ENCODE assay signal across 10 cellular contexts in the genomic region with DNA sequence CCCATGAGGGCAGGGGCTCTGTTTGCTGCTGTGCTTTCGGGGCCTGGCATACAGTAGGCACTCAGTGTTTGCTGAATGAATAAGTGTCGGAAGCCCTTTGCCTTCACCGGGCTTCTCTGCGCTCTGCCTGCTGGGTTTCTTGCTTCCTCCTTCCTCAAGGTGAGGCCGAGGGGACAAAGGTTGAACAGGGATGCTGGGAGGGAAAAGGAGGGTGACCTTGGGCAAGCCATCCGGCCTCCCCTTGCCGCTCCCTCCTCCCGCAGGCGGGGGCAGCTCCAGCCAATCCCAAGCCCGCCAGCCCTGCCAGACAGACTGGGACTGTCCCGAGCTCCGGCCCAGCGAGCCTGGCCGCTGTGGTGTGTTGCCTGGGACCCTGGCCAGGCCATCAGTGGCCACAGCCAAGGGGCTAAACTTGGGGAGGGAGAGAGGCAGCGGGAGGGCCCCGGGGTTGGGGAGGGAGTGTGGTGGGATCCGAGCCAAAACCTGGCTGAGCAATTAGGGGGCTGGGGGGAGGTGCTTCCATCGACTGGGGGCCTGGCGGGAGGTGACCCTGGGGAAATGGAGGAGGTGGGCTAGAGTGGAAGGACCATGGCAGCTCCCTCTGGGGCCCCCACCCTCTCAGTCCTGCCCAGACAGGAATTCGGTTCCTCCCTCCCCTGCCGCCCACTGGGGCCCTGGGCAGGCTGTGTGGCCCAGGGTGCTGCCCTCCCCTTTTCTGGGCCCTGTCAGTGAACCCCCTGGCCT. TPM values are rescaled to one million over a fixed set of nuclear protein-coding genes. Genes with fewer than 3 reads are reported as not detected.
DNase-seq lines count a peak whose midpoint lies in the region; ATAC-seq and TF ChIP-seq lines count a peak whose summit lies in the region.
"Had no signal": no experiment of that assay in that cellular context is flagged by ENCODE, and none has a peak within 500 bp of the region (broad histone marks: within the 10 kb centered on the region; RNA-seq: fewer than 3 reads in every experiment).

No MANE protein-coding gene starts in this region.

- H3K27ac Mint-ChIP-seq in activated naive CD4-positive, alpha-beta T cell treated with anti-CD3 and anti-CD28 coated beads, Interleukin-2, amount 50 U/mL, for 72 hours, result no peak overlapping the region

- TF ChIP-seq CTCF in smooth muscle cell (IDR thresholded peaks at IDR 0.05; ENCODE audit: borderline replicate concordance, insufficient read depth, poor library complexity, severe bottlenecking) (no peak), GM10266 (IDR thresholded peaks at IDR 0.05; ENCODE audit: control insufficient read depth, insufficient read depth, low read depth, missing control alignments) (no peak)

- H3F3A ChIP-seq in smooth muscle cell (ENCODE audit: low read depth), result no peaks in the 10 kb centered on the region

- H3K9ac ChIP-seq in HUES48 (ENCODE audit: low read depth, low read length), result peak overlapping the region; percentile 92
- H3K9ac ChIP-seq in duodenal mucosa (ENCODE audit: low read depth in 1 of 2, low read length in 2 of 2), result peak overlapping the region; percentile 54 to 59
- H3K9ac ChIP-seq in smooth muscle cell (ENCODE audit: low read depth), result no peak overlapping the region

- 26% methylated on average over 19 of the region's 21 CpGs for WGBS in smooth muscle cell (ENCODE audit: low lambda C conversion rate)

- peak; percentile 62 for DNase-seq in left lobe of liver (ENCODE audit: low spot score)
- no peak for DNase-seq in smooth muscle cell (lab: John Stamatoyannopoulos, UW; ENCODE audit: unreplicated experiment)
- DNase-seq in mesenteric fat pad (ENCODE audit: low spot score), result no peak
- DNase-seq in activated naive CD4-positive, alpha-beta T cell treated with anti-CD3 and anti-CD28 coated beads, Interleukin-2, amount 50 U/mL, for 72 hours (ENCODE audit: low spot score in 2 of 2), result no peak
- no peak for DNase-seq in GM10266 (ENCODE audit: extremely low spot score)
- no peak for DNase-seq in LoVo (ENCODE audit: low spot score)
- DNase-seq: NCI-H1105 had no signal

- H3K4me2 ChIP-seq in smooth muscle cell, result peak overlapping the region; percentile 99

- H3K4me3 ChIP-seq in HUES48 (ENCODE audit: low read depth, low read length) (peak overlapping the region; percentile 65), duodenal mucosa (ENCODE audit: low read depth in 1 of 2, low read length in 2 of 2) (peak overlapping the region; percentile 46 to 55), smooth muscle cell (peak overlapping the region; percentile 27)
- H3K4me3 ChIP-seq: HAP-1 had no signal

- H3K27me3 ChIP-seq in HUES48 (ENCODE audit: control insufficient read depth, insufficient read depth, low read length) (0 out of 2 replicates have a peak, but pooled peaks cover 3% of the 10 kb centered on the region), duodenal mucosa (ENCODE audit: control insufficient read depth in 1 of 2, insufficient read depth in 2 of 2, low read length in 2 of 2) (no peaks in the 10 kb centered on the region), smooth muscle cell (ENCODE audit: low read depth) (no peaks in the 10 kb centered on the region)

- H3K27ac ChIP-seq in HUES48 (ENCODE audit: low read depth, low read length), result peak overlapping the region; percentile 99
- H3K27ac ChIP-seq in duodenal mucosa (ENCODE audit: low read depth, low read length), result peak overlapping the region; percentile 65
- H3K27ac ChIP-seq in smooth muscle cell (ENCODE audit: low read depth), result peak overlapping the region; percentile 29

- H3K9me3 ChIP-seq in HUES48 (ENCODE audit: control insufficient read depth, insufficient read depth, low read length) (no peaks in the 10 kb centered on the region), duodenal mucosa (ENCODE audit: control insufficient read depth in 1 of 2, low read length in 2 of 2) (no peaks in the 10 kb centered on the region), smooth muscle cell (replicated peaks; ENCODE audit: low read depth) (no peaks in the 10 kb centered on the region)
- H3K9me3 ChIP-seq: HAP-1 had no signal

- no peaks in the 10 kb centered on the region for H3K36me3 Mint-ChIP-seq in activated naive CD4-positive, alpha-beta T cell treated with anti-CD3 and anti-CD28 coated beads, Interleukin-2, amount 50 U/mL, for 72 hours

- H3K4me1 ChIP-seq in HUES48 (ENCODE audit: control insufficient read depth, insufficient read depth, low read length) (peaks cover 27% of the 10 kb centered on the region), duodenal mucosa (ENCODE audit: control insufficient read depth in 1 of 2, insufficient read depth in 2 of 2, low read length in 2 of 2) (peaks cover 43 to 58% of the 10 kb centered on the region in 2 donors), smooth muscle cell (ENCODE audit: low read depth) (peaks cover 37% of the 10 kb centered on the region)

- peak overlapping the region; percentile 16 for H2AFZ ChIP-seq in smooth muscle cell (ENCODE audit: low read depth)

- peaks cover 6% of the 10 kb centered on the region for H4K20me1 ChIP-seq in smooth muscle cell (ENCODE audit: low read depth)

- H3K79me2 ChIP-seq in smooth muscle cell (ENCODE audit: low read depth), result no peaks in the 10 kb centered on the region

- H3K36me3 ChIP-seq in HUES48 (ENCODE audit: control insufficient read depth, insufficient read depth, low read length) (no peaks in the 10 kb centered on the region), duodenal mucosa (ENCODE audit: control insufficient read depth in 1 of 2, insufficient read depth in 2 of 2, low read length in 2 of 2) (no peaks in the 10 kb centered on the region), smooth muscle cell (ENCODE audit: low read depth) (no peaks in the 10 kb centered on the region)
- H3K36me3 ChIP-seq: HAP-1 had no signal

- ATAC-seq in left lobe of liver, result peak; percentile 63
- ATAC-seq in activated naive CD4-positive, alpha-beta T cell treated with anti-CD3 and anti-CD28 coated beads, Interleukin-2, amount 50 U/mL, for 72 hours, result no peak

- no peaks in the 10 kb centered on the region for H3K9me3 Mint-ChIP-seq in activated naive CD4-positive, alpha-beta T cell treated with anti-CD3 and anti-CD28 coated beads, Interleukin-2, amount 50 U/mL, for 72 hours

RNA-seq across cellular contexts. Expression of a gene that starts 3.3 kb away (rescaled TPM):
- total RNA-seq in left lobe of liver (0.23 TPM), smooth muscle cell (5.5 and 8.5 TPM in 2 replicates), mesenteric fat pad (0.58 TPM)
- polyA plus RNA-seq in smooth muscle cell, result 8.3 and 8.7 TPM in 2 replicates
- total RNA-seq in activated naive CD4-positive, alpha-beta T cell treated with anti-CD3 and anti-CD28 coated beads, Interleukin-2, amount 50 U/mL, for 72 hours, result under 1 TPM; 0.09 to 0.99 TPM

RNA-seq across cellular contexts. Expression of a gene that starts 18.5 kb away (rescaled TPM):
- total RNA-seq in left lobe of liver (4.2 TPM), smooth muscle cell (11.3 and 16.5 TPM in 2 replicates), mesenteric fat pad (14.7 TPM)
- polyA plus RNA-seq in smooth muscle cell, result 7.6 and 11.1 TPM in 2 replicates
- total RNA-seq in activated naive CD4-positive, alpha-beta T cell treated with anti-CD3 and anti-CD28 coated beads, Interleukin-2, amount 50 U/mL, for 72 hours, result 10 to 100 TPM; 23.5 to 25.4 TPM

RNA-seq across cellular contexts. Expression of a gene that starts 54.1 kb away (rescaled TPM):
- total RNA-seq in left lobe of liver (182 TPM), smooth muscle cell (432 and 551 TPM in 2 replicates), mesenteric fat pad (249 TPM)
- 534 and 549 TPM in 2 replicates for polyA plus RNA-seq in smooth muscle cell
- total RNA-seq in activated naive CD4-positive, alpha-beta T cell treated with anti-CD3 and anti-CD28 coated beads, Interleukin-2, amount 50 U/mL, for 72 hours, result 100 to 1,000 TPM; 498 to 568 TPM

Comparison
In these comparisons a context has a peak if more than half of its experiments do, and no peak if none do; other contexts are left out.
1. H3K27ac ChIP-seq: peak in every context shown above with its lines; median percentile 99 in HUES48; 65 in duodenal mucosa; 29 in smooth muscle cell.